Comparison of ENCODE assay signal across 34 cellular contexts in genomic region chr15:73789491-73790240, GRCh38. TPM values are rescaled to one million over a fixed set of nuclear protein-coding genes. Genes with fewer than 3 reads are reported as not detected.
"Had no signal": no experiment of that assay in that cellular context is flagged by ENCODE, and none has a peak within 500 bp of the region (broad histone marks: within the 10 kb centered on the region; RNA-seq: fewer than 3 reads in every experiment).

No MANE protein-coding gene starts in this region.

- FAIRE-seq: RCC 7860 had no signal

- H3K4me2 ChIP-seq: KMS-11, PC-9 had no signal

- H2AFZ ChIP-seq: PC-9 had no signal

- H3K27ac ChIP-seq: KMS-11, PC-9, RWPE1, SJCRH30, SK-N-MC had no signal

- DNase-seq: Karpas-422, KBM-7, MM.1S, MV-4-11, NCI-H1092, NCI-H1105, NCI-H1417 treated with DMSO at 0.1 percent for 48 hours, NCI-H1436 treated with DMSO at 0.1 percent for 48 hours, NCI-H1694 treated with DMSO at 0.1 percent for 48 hours, NCI-H187 treated with DMSO at 0.1 percent for 48 hours, NCI-H2029, NCI-H2081, NCI-H2171 treated with DMSO at 0.1 percent for 48 hours, NCI-H2227 treated with DMSO at 0.1 percent for 48 hours, NCI-H345, NCI-H446, NCI-H510A treated with DMSO at 0.1 percent for 48 hours, NCI-H524 treated with DMSO at 0.1 percent for 48 hours, NCI-H526 treated with DMSO at 0.1 percent for 48 hours, NCI-H774, PC-9, SHP77, SIG-M5, SJCRH30 had no signal

- H3K9me3 ChIP-seq: SJCRH30 had no signal

- ATAC-seq: Panc1, Right ventricle myocardium inferior, SK-N-SH treated with all-trans-retinoic acid at 6 μM for 48 hours had no signal

- H3K36me3 ChIP-seq: SJCRH30 had no signal

- H3K4me3 ChIP-seq: PC-9, SJCRH30, SK-N-MC had no signal

- H3K4me1 ChIP-seq: SJCRH30 had no signal

- H3K9ac ChIP-seq: KMS-11 had no signal

RNA-seq across cellular contexts. Expression of gene INSYN1, which starts 36.5 kb away (rescaled TPM):
- total RNA-seq: MCF 10A, OCI-LY7, PC-9, RPMI7951, SJCRH30 had no signal
